9 cellular contexts compared by ENCODE assay signal in genomic region chr13:101706651-101707050, GRCh38.
DNase-seq lines count a peak whose midpoint lies in the region; ATAC-seq and TF ChIP-seq lines count a peak whose summit lies in the region.
"Had no signal": no experiment of that assay in that cellular context is flagged by ENCODE, and none has a peak within 500 bp of the region (broad histone marks: within the 10 kb centered on the region; RNA-seq: fewer than 3 reads in every experiment).

No MANE protein-coding gene starts in this region.

- ATAC-seq in GM19452 (IDR thresholded peaks at IDR 0.05; ENCODE audit: unreplicated experiment) (peak; percentile 71), HG03175 (IDR thresholded peaks at IDR 0.05; ENCODE audit: unreplicated experiment) (no peak)
- peak; percentile 19 for ATAC-seq in central memory CD8-positive, alpha-beta T cell (replicated peaks; ENCODE audit: extremely low read depth, poor library complexity, severe bottlenecking)

- peak overlapping the region; percentile 9 for H3K4me2 ChIP-seq in osteoblast (ENCODE audit: insufficient read depth, low read length)

- TF ChIP-seq CTCF in osteoblast (IDR thresholded peaks at IDR 0.05; ENCODE audit: extremely low read depth, low read depth, low read length): no peak

- H3K9me3 Mint-ChIP-seq in central memory CD8-positive, alpha-beta T cell: no peaks in the 10 kb centered on the region
- H3K9me3 Mint-ChIP-seq: activated naive CD4-positive, alpha-beta T cell treated with anti-CD3 and anti-CD28 coated beads, Interleukin-2, amount 50 U/mL, for 24 hours had no signal

- DNase-seq in MV-4-11 (lab: John Stamatoyannopoulos, UW): peak; percentile 97
- no peak for DNase-seq in central memory CD8-positive, alpha-beta T cell (ENCODE audit: low spot score in 2 of 2)
- DNase-seq in osteoblast (ENCODE audit: insufficient read length, low spot score, missing footprints): peak; percentile 91
- DNase-seq in NK-92 (lab: John Stamatoyannopoulos, UW; ENCODE audit: unreplicated experiment): no peak
- DNase-seq in retina: no peak

- peaks cover 12% of the 10 kb centered on the region for H4K20me1 ChIP-seq in osteoblast (ENCODE audit: insufficient read depth, low read length)

- peak overlapping the region; percentile 37 for H3K27ac ChIP-seq in osteoblast (ENCODE audit: low read depth, low read length)
- H3K27ac ChIP-seq: parathyroid adenoma had no signal

- no peaks in the 10 kb centered on the region for H3K27me3 ChIP-seq in osteoblast (ENCODE audit: insufficient read depth, low read length)

- peaks cover 15% of the 10 kb centered on the region for H3K4me1 Mint-ChIP-seq in central memory CD8-positive, alpha-beta T cell

- no peaks in the 10 kb centered on the region for H3K79me2 ChIP-seq in osteoblast (ENCODE audit: insufficient read depth, low read length)
- H3K79me2 ChIP-seq: parathyroid adenoma had no signal

- H3K27ac Mint-ChIP-seq in central memory CD8-positive, alpha-beta T cell (ENCODE audit: low read depth): no peak overlapping the region
- H3K27ac Mint-ChIP-seq: activated naive CD4-positive, alpha-beta T cell treated with anti-CD3 and anti-CD28 coated beads, Interleukin-2, amount 50 U/mL, for 24 hours had no signal

- H3K4me1 ChIP-seq in osteoblast (ENCODE audit: insufficient read depth, low read length): peaks cover 17% of the 10 kb centered on the region
- H3K4me1 ChIP-seq: parathyroid adenoma had no signal

- peaks cover 43% of the 10 kb centered on the region for H3K36me3 ChIP-seq in osteoblast (ENCODE audit: insufficient read depth, low read length)

- H3K27me3 Mint-ChIP-seq in central memory CD8-positive, alpha-beta T cell: peaks cover 46% of the 10 kb centered on the region

- H3K4me3 Mint-ChIP-seq in central memory CD8-positive, alpha-beta T cell: no peak overlapping the region
- H3K4me3 Mint-ChIP-seq: activated naive CD4-positive, alpha-beta T cell treated with anti-CD3 and anti-CD28 coated beads, Interleukin-2, amount 50 U/mL, for 24 hours had no signal

- no peaks in the 10 kb centered on the region for H3K9me3 ChIP-seq in osteoblast (ENCODE audit: low read depth, low read length)

- H3K36me3 Mint-ChIP-seq in central memory CD8-positive, alpha-beta T cell (ENCODE audit: insufficient read depth): no peaks in the 10 kb centered on the region
- H3K36me3 Mint-ChIP-seq: activated naive CD4-positive, alpha-beta T cell treated with anti-CD3 and anti-CD28 coated beads, Interleukin-2, amount 50 U/mL, for 24 hours had no signal

- H2AFZ ChIP-seq in osteoblast (ENCODE audit: low read length): no peak overlapping the region
- H2AFZ ChIP-seq: parathyroid adenoma had no signal

- H3K4me3 ChIP-seq in osteoblast (ENCODE audit: insufficient read depth, low read length): no peak overlapping the region

Comparison
In these comparisons a context has a peak if more than half of its experiments do, and no peak if none do; other contexts are left out.
1. DNase-seq: peak in MV-4-11 (single experiment) and osteoblast (single experiment); none in central memory CD8-positive, alpha-beta T cell (0 of 2), NK-92 (single experiment) and retina (single experiment).